ENCODE assay signal across 14 cellular contexts in genomic region chr4:8340721-8341680, GRCh38.
DNase-seq lines count a peak whose midpoint lies in the region; FAIRE-seq and TF ChIP-seq lines count a peak whose summit lies in the region.
"Had no signal": no experiment of that assay in that cellular context is flagged by ENCODE, and none has a peak within 500 bp of the region (broad histone marks: within the 10 kb centered on the region; RNA-seq: fewer than 3 reads in every experiment).

No MANE protein-coding gene starts in this region.

- DNase-seq in left kidney (ENCODE audit: low read depth, low spot score) (peak; percentile 64), putamen (ENCODE audit: low spot score) (peak; percentile 78), T-helper 1 cell (no peak), LoVo (ENCODE audit: low spot score) (no peak), BE2C (no peak)
- DNase-seq in activated naive CD4-positive, alpha-beta T cell treated with anti-CD3 and anti-CD28 coated beads, Interleukin-2, amount 10 ng/mL, durations not matched to agents 7 days and 5 days = no peak
- DNase-seq: activated CD4-positive, alpha-beta T cell treated with anti-CD3 and anti-CD28 coated beads for 4 hours; activated effector memory CD4-positive, alpha-beta T cell treated with anti-CD3 and anti-CD28 coated beads, Interleukin-2, amount 50 U/mL, for 16 hours; DMS 273 treated with DMSO at 0.1 percent for 48 hours; SK-N-SH had no signal

- H3K4me1 ChIP-seq in BE2C = no peaks in the 10 kb centered on the region

- H3K36me3 Mint-ChIP-seq in activated naive CD4-positive, alpha-beta T cell treated with anti-CD3 and anti-CD28 coated beads, Interleukin-2, amount 10 ng/mL, durations not matched to agents 7 days and 5 days = no peaks in the 10 kb centered on the region

- peaks cover 6% of the 10 kb centered on the region for H3K9me3 Mint-ChIP-seq in activated naive CD4-positive, alpha-beta T cell treated with anti-CD3 and anti-CD28 coated beads, Interleukin-2, amount 10 ng/mL, durations not matched to agents 7 days and 5 days

- H3K4me3 Mint-ChIP-seq in activated naive CD4-positive, alpha-beta T cell treated with anti-CD3 and anti-CD28 coated beads, Interleukin-2, amount 10 ng/mL, durations not matched to agents 7 days and 5 days = no peak overlapping the region
- H3K4me3 Mint-ChIP-seq: dendritic cell treated with granulocyte-macrophage colony-stimulating factor and Interleukin-4, amounts not matched to agents 40 ng/mL and 50 ng/mL, for 4 days had no signal

- H3K27ac Mint-ChIP-seq in activated naive CD4-positive, alpha-beta T cell treated with anti-CD3 and anti-CD28 coated beads, Interleukin-2, amount 10 ng/mL, durations not matched to agents 7 days and 5 days = no peak overlapping the region
- H3K27ac Mint-ChIP-seq: dendritic cell treated with granulocyte-macrophage colony-stimulating factor and Interleukin-4, amounts not matched to agents 40 ng/mL and 50 ng/mL, for 4 days had no signal

- peak; percentile 97 for FAIRE-seq in endometrium (lab: Jason Lieb, UNC)
- FAIRE-seq: GM12892 had no signal

- no peak overlapping the region for H3K4me3 ChIP-seq in BE2C (ENCODE audit: low read depth, low read length)
- H3K4me3 ChIP-seq: hepatocyte had no signal

- no peaks in the 10 kb centered on the region for H3K36me3 ChIP-seq in BE2C

- no peaks in the 10 kb centered on the region for H3K27me3 ChIP-seq in BE2C

- no peaks in the 10 kb centered on the region for H3K4me1 Mint-ChIP-seq in activated naive CD4-positive, alpha-beta T cell treated with anti-CD3 and anti-CD28 coated beads, Interleukin-2, amount 10 ng/mL, durations not matched to agents 7 days and 5 days

- 0 out of 2 replicates have a peak, but pooled peaks cover 3% of the 10 kb centered on the region for H3K9me3 ChIP-seq in BE2C
- H3K9me3 ChIP-seq: SK-N-SH had no signal

- TF ChIP-seq CTCF in BE2C (IDR thresholded peaks at IDR 0.05; ENCODE audit: low read depth, low read length) = no peak

- CTCF ChIA-PET in activated naive CD4-positive, alpha-beta T cell treated with anti-CD3 and anti-CD28 coated beads, Interleukin-2, amount 10 ng/mL, durations not matched to agents 7 days and 5 days (lab: Charles Lee) = no interaction called here

- H3K27me3 Mint-ChIP-seq in activated naive CD4-positive, alpha-beta T cell treated with anti-CD3 and anti-CD28 coated beads, Interleukin-2, amount 10 ng/mL, durations not matched to agents 7 days and 5 days = peaks cover 4% of the 10 kb centered on the region
- H3K27me3 Mint-ChIP-seq: dendritic cell treated with granulocyte-macrophage colony-stimulating factor and Interleukin-4, amounts not matched to agents 40 ng/mL and 50 ng/mL, for 4 days had no signal

Comparison
In these comparisons a context has a peak if more than half of its experiments do, and no peak if none do; other contexts are left out.
1. DNase-seq: peak in left kidney (single experiment) and putamen (single experiment); none in T-helper 1 cell (0 of 5), activated naive CD4-positive, alpha-beta T cell treated with anti-CD3 and anti-CD28 coated beads, Interleukin-2, amount 10 ng/mL, durations not matched to agents 7 days and 5 days (single experiment), LoVo (single experiment) and BE2C (single experiment).